In the genomic region with DNA sequence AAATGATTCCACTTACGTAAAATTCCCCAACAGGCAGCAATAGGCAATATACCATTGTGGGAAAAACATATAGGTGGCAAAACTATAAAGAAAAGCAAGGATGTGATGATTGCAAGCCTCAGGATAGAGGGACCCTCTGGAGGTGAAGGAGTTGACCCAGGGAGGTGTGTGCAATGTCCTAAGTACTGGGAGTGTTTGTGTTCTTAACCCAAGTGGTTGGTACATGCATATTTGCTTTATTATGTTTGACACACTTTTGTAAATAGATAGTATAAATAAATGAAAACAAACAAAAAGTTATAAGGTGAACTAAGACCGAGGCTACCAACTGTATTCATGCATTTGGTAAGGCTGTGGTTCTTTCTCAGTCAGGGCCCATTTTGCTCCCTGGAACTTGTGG, we compare ENCODE assay signal across 20 cellular contexts. TPM values are rescaled to one million over a fixed set of nuclear protein-coding genes. Genes with fewer than 3 reads are reported as not detected.
DNase-seq lines count a peak whose midpoint lies in the region; ATAC-seq and TF ChIP-seq lines count a peak whose summit lies in the region.
"Had no signal": no experiment of that assay in that cellular context is flagged by ENCODE, and none has a peak within 500 bp of the region (broad histone marks: within the 10 kb centered on the region; RNA-seq: fewer than 3 reads in every experiment).

No MANE protein-coding gene starts in this region.

- ATAC-seq in activated naive CD8-positive, alpha-beta T cell treated with anti-CD3 and anti-CD28 coated beads, Interleukin-2, amount 10 ng/mL, durations not matched to agents 7 days and 5 days (ENCODE audit: low read depth): no peak
- ATAC-seq in activated naive CD8-positive, alpha-beta T cell treated with anti-CD3 and anti-CD28 coated beads, Interleukin-2, amount 50 U/mL, for 24 hours: no peak
- ATAC-seq in HG03354 (IDR thresholded peaks at IDR 0.05; ENCODE audit: poor library complexity, severe bottlenecking, unreplicated experiment): no peak

- H3K9me3 ChIP-seq in left ventricle myocardium inferior (replicated peaks): peaks cover 19% of the 10 kb centered on the region

- H3K4me1 ChIP-seq in left ventricle myocardium inferior: peaks cover 2% of the 10 kb centered on the region

- intact Hi-C loops in left ventricle myocardium inferior (cut with micrococcal nuclease): no loop called here

- H3K4me3 Mint-ChIP-seq in activated naive CD8-positive, alpha-beta T cell treated with anti-CD3 and anti-CD28 coated beads, Interleukin-2, amount 10 ng/mL, durations not matched to agents 7 days and 5 days: peak overlapping the region; percentile 68
- no peak overlapping the region for H3K4me3 Mint-ChIP-seq in activated naive CD8-positive, alpha-beta T cell treated with anti-CD3 and anti-CD28 coated beads, Interleukin-2, amount 50 U/mL, for 24 hours
- H3K4me3 Mint-ChIP-seq: CD14-positive monocyte had no signal

- H3K36me3 Mint-ChIP-seq in activated naive CD8-positive, alpha-beta T cell treated with anti-CD3 and anti-CD28 coated beads, Interleukin-2, amount 10 ng/mL, durations not matched to agents 7 days and 5 days: peaks cover 77% of the 10 kb centered on the region
- H3K36me3 Mint-ChIP-seq in activated naive CD8-positive, alpha-beta T cell treated with anti-CD3 and anti-CD28 coated beads, Interleukin-2, amount 50 U/mL, for 24 hours (ENCODE audit: low read depth): peaks cover 69% of the 10 kb centered on the region

- peaks cover 75% of the 10 kb centered on the region for H3K4me1 Mint-ChIP-seq in activated naive CD8-positive, alpha-beta T cell treated with anti-CD3 and anti-CD28 coated beads, Interleukin-2, amount 10 ng/mL, durations not matched to agents 7 days and 5 days
- peaks cover 13% of the 10 kb centered on the region for H3K4me1 Mint-ChIP-seq in activated naive CD8-positive, alpha-beta T cell treated with anti-CD3 and anti-CD28 coated beads, Interleukin-2, amount 50 U/mL, for 24 hours

- H3K27me3 ChIP-seq in left ventricle myocardium inferior (ENCODE audit: low read depth): no peaks in the 10 kb centered on the region
- H3K27me3 ChIP-seq: MG63 had no signal

- no peak overlapping the region for H3K4me3 ChIP-seq in coronary artery
- H3K4me3 ChIP-seq in left ventricle myocardium inferior: no peak overlapping the region
- H3K4me3 ChIP-seq: MG63 had no signal

- POLR2A ChIA-PET in activated naive CD8-positive, alpha-beta T cell treated with anti-CD3 and anti-CD28 coated beads, Interleukin-2, amount 10 ng/mL, durations not matched to agents 7 days and 5 days (lab: Charles Lee): interaction anchor here (0.9 to 1.5 kb wide), 4 partner anchors 8 to 64 kb away, joined by 3 to 6 read pairs (median 4); partner anchors contain the start of gene MX1

- peaks cover 87% of the 10 kb centered on the region for H3K36me3 ChIP-seq in left ventricle myocardium inferior

- H3K27ac ChIP-seq in coronary artery (no peak overlapping the region), left ventricle myocardium inferior (replicated peaks) (no peak overlapping the region)
- H3K27ac ChIP-seq: 22Rv1 had no signal

- TF ChIP-seq CTCF in coronary artery (IDR thresholded peaks at IDR 0.05) (no peak), left ventricle myocardium inferior (IDR thresholded peaks at IDR 0.05; ENCODE audit: borderline replicate concordance) (no peak)

- H3K9me3 Mint-ChIP-seq in activated naive CD8-positive, alpha-beta T cell treated with anti-CD3 and anti-CD28 coated beads, Interleukin-2, amount 10 ng/mL, durations not matched to agents 7 days and 5 days: no peaks in the 10 kb centered on the region
- peaks cover 12% of the 10 kb centered on the region for H3K9me3 Mint-ChIP-seq in activated naive CD8-positive, alpha-beta T cell treated with anti-CD3 and anti-CD28 coated beads, Interleukin-2, amount 50 U/mL, for 24 hours

- peak overlapping the region; percentile 47 for H3K27ac Mint-ChIP-seq in activated naive CD8-positive, alpha-beta T cell treated with anti-CD3 and anti-CD28 coated beads, Interleukin-2, amount 10 ng/mL, durations not matched to agents 7 days and 5 days
- no peak overlapping the region for H3K27ac Mint-ChIP-seq in activated naive CD8-positive, alpha-beta T cell treated with anti-CD3 and anti-CD28 coated beads, Interleukin-2, amount 50 U/mL, for 24 hours

- peak; percentile 6 for DNase-seq in activated CD4-positive, alpha-beta T cell treated with anti-CD3 and anti-CD28 coated beads for 1 hour
- DNase-seq in activated CD4-positive, alpha-beta T cell treated with anti-CD3 and anti-CD28 coated beads, Interleukin-2, amount 50 U/mL, for 1 hour: no peak
- no peak for DNase-seq in activated naive CD8-positive, alpha-beta T cell treated with anti-CD3 and anti-CD28 coated beads, Interleukin-2, amount 10 ng/mL, durations not matched to agents 7 days and 5 days
- DNase-seq in activated naive CD8-positive, alpha-beta T cell treated with anti-CD3 and anti-CD28 coated beads, Interleukin-2, amount 50 U/mL, for 24 hours: no peak
- peak; percentile 5 for DNase-seq in coronary artery (ENCODE audit: low spot score)
- no peak for DNase-seq in NCI-H748 treated with DMSO at 0.1 percent for 48 hours (lab: John Stamatoyannopoulos, UW)
- no peak for DNase-seq in left ventricle myocardium inferior
- DNase-seq: EL, GF-D8, Kasumi-1, MG63, NCI-H1048, NCI-H1417 treated with DMSO at 0.1 percent for 48 hours, NCI-H2107, NCI-H69, SIG-M5, SK-N-SH had no signal

- no peaks in the 10 kb centered on the region for H3K27me3 Mint-ChIP-seq in activated naive CD8-positive, alpha-beta T cell treated with anti-CD3 and anti-CD28 coated beads, Interleukin-2, amount 10 ng/mL, durations not matched to agents 7 days and 5 days
- H3K27me3 Mint-ChIP-seq in activated naive CD8-positive, alpha-beta T cell treated with anti-CD3 and anti-CD28 coated beads, Interleukin-2, amount 50 U/mL, for 24 hours: no peaks in the 10 kb centered on the region

RNA-seq across cellular contexts. Expression of gene MX1, which starts 7.5 kb away (rescaled TPM):
- total RNA-seq in activated naive CD8-positive, alpha-beta T cell treated with anti-CD3 and anti-CD28 coated beads, Interleukin-2, amount 10 ng/mL, durations not matched to agents 7 days and 5 days: 100 to 1,000 TPM; 609 to 666 TPM
- total RNA-seq in left ventricle myocardium inferior: 8.8 TPM

Comparison
In these comparisons a context has a peak if more than half of its experiments do, and no peak if none do; other contexts are left out.
1. DNase-seq: peak in activated CD4-positive, alpha-beta T cell treated with anti-CD3 and anti-CD28 coated beads for 1 hour (single experiment) and coronary artery (single experiment); none in activated CD4-positive, alpha-beta T cell treated with anti-CD3 and anti-CD28 coated beads, Interleukin-2, amount 50 U/mL, for 1 hour (single experiment), activated naive CD8-positive, alpha-beta T cell treated with anti-CD3 and anti-CD28 coated beads, Interleukin-2, amount 10 ng/mL, durations not matched to agents 7 days and 5 days (single experiment), activated naive CD8-positive, alpha-beta T cell treated with anti-CD3 and anti-CD28 coated beads, Interleukin-2, amount 50 U/mL, for 24 hours (single experiment), NCI-H748 treated with DMSO at 0.1 percent for 48 hours (single experiment) and left ventricle myocardium inferior (single experiment).
2. RNA of gene MX1, which starts 7.5 kb away (total RNA-seq): 609 to 666 TPM in activated naive CD8-positive, alpha-beta T cell treated with anti-CD3 and anti-CD28 coated beads, Interleukin-2, amount 10 ng/mL, durations not matched to agents 7 days and 5 days; 8.8 TPM in left ventricle myocardium inferior (single experiment); every median in the first group is over 10 times any median in the second.